1 cellular context compared by ENCODE assay signal in genomic region chr4:57163530-57164459, GRCh38.
TF ChIP-seq lines count a peak whose summit lies in the region.

No MANE protein-coding gene starts in this region.

TF ChIP-seq in SK-N-SH, 30 proteins besides CTCF, POLR2A, EP300 and RAD21 (continued from another document):
- TF ChIP-seq NFIC (IDR thresholded peaks at IDR 0.05; ENCODE audit: borderline replicate concordance) (no peak), NRF1 (IDR thresholded peaks at IDR 0.05; ENCODE audit: low read depth, low read length) (peak; percentile 61), REST (IDR thresholded peaks at IDR 0.05; ENCODE audit: low read depth, low read length) (no peak), TCF12 (IDR thresholded peaks at IDR 0.05) (no peak), POLR2AphosphoS5 (IDR thresholded peaks at IDR 0.05; ENCODE audit: low read depth, low read length) (no peak), FOXM1 (IDR thresholded peaks at IDR 0.05; ENCODE audit: low read depth) (no peak)
- TF ChIP-seq, protein P1, sequence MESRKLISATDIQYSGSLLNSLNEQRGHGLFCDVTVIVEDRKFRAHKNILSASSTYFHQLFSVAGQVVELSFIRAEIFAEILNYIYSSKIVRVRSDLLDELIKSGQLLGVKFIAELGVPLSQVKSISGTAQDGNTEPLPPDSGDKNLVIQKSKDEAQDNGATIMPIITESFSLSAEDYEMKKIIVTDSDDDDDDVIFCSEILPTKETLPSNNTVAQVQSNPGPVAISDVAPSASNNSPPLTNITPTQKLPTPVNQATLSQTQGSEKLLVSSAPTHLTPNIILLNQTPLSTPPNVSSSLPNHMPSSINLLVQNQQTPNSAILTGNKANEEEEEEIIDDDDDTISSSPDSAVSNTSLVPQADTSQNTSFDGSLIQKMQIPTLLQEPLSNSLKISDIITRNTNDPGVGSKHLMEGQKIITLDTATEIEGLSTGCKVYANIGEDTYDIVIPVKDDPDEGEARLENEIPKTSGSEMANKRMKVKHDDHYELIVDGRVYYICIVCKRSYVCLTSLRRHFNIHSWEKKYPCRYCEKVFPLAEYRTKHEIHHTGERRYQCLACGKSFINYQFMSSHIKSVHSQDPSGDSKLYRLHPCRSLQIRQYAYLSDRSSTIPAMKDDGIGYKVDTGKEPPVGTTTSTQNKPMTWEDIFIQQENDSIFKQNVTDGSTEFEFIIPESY (IDR thresholded peaks at IDR 0.05; ENCODE audit: borderline replicate concordance, low read depth): no peak
- TF ChIP-seq, protein P2, sequence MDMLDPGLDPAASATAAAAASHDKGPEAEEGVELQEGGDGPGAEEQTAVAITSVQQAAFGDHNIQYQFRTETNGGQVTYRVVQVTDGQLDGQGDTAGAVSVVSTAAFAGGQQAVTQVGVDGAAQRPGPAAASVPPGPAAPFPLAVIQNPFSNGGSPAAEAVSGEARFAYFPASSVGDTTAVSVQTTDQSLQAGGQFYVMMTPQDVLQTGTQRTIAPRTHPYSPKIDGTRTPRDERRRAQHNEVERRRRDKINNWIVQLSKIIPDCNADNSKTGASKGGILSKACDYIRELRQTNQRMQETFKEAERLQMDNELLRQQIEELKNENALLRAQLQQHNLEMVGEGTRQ (IDR thresholded peaks at IDR 0.05; ENCODE audit: borderline replicate concordance, low read depth, low read length): no peak
